In the genomic region with DNA sequence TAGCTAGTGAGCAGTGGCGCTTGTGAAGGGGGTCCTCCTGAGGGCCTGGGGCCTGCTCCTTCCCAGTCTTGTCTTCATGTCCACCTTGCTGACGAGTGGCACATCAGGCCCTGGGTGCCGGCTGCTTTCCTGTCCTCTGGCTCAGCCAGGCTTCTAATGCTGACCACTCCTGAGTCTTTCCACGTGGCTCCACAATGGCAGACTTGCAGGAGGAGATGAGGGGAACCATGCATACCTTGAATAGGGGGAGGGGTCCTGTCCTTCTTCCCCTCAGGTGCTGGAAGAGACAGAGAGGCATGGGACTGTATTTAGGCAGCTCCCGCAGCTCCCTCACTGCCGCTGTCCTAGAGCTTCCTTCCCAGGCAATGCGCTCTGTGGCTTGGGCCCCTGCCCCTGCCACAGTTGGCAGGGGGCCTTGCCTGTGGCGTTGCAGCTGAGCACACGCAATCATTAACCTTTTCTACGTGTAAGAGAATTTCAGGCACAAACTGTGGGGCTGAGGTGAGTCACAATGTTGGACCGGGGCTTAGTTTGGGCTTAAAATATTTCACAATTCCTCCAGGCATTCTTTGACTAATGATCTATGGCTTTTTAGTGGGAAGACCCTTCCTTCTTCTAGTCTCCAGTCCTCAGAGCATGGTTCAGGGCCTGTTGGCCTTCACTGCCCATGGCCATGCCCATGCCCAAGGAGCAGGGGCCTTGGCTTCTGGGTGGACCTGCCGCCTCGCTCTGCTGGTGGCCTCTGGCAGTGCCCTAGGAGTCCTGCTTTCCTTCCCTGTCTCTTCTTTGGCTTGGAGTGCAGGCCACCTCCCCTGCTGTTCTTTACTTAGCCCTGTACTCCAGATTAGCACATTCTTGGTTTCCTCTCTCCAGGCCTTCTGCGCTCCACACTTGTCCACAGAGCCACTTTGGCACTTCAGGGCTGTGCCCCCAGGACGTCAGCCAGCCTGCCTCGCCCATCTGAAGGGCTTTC, we compare ENCODE assay signal across 9 cellular contexts. TPM values are rescaled to one million over a fixed set of nuclear protein-coding genes. Genes with fewer than 3 reads are reported as not detected.
A peak's percentile ranks its signal among the peaks of the same experiment; 100 is the strongest.
DNase-seq lines count a peak whose midpoint lies in the region; ATAC-seq and TF ChIP-seq lines count a peak whose summit lies in the region.
"Had no signal": no experiment of that assay in that cellular context is flagged by ENCODE, and none has a peak within 500 bp of the region (broad histone marks: within the 10 kb centered on the region; RNA-seq: fewer than 3 reads in every experiment).

No MANE protein-coding gene starts in this region.

- H3K27me3 Mint-ChIP-seq in activated T-helper 1 cell treated with anti-CD3 and anti-CD28 coated beads, Interleukin-12 subunit alpha, Interleukin-12 subunit beta, Interleukin-2, Interleukin-4 antibody, amounts not matched to agents 30 ng/mL and 10 ng/mL and 1 ng/mL, durations not matched to agents 14 hours and 24 hours and 36 hours (ENCODE audit: insufficient read depth), result no peaks in the 10 kb centered on the region

- H3K9me3 ChIP-seq in right cardiac atrium (ENCODE audit: control insufficient read depth, low read length) (no peaks in the 10 kb centered on the region), skeletal muscle tissue (ENCODE audit: control insufficient read depth in 3 of 3, low read length in 3 of 3) (no peaks in the 10 kb centered on the region), prostate gland (no peaks in the 10 kb centered on the region)

- TF ChIP-seq CTCF in prostate gland (IDR thresholded peaks at IDR 0.05), result no peak

- peaks cover 69% of the 10 kb centered on the region for H3K4me1 Mint-ChIP-seq in activated T-helper 1 cell treated with anti-CD3 and anti-CD28 coated beads, Interleukin-12 subunit alpha, Interleukin-12 subunit beta, Interleukin-2, Interleukin-4 antibody, amounts not matched to agents 30 ng/mL and 10 ng/mL and 1 ng/mL, durations not matched to agents 14 hours and 24 hours and 36 hours (ENCODE audit: low read depth)

- WGBS in right cardiac atrium, result 44% methylated on average over 16 of the region's 16 CpGs
- WGBS in prostate gland, result 68% methylated on average over 16 of the region's 16 CpGs

- TF ChIP-seq POLR2A in prostate gland (IDR thresholded peaks at IDR 0.05), result no peak

- peak; percentile 75 for DNase-seq in H7
- no peak for DNase-seq in activated T-helper 1 cell treated with anti-CD3 and anti-CD28 coated beads, Interleukin-12 subunit alpha, Interleukin-12 subunit beta, Interleukin-2, Interleukin-4 antibody, amounts not matched to agents 30 ng/mL and 10 ng/mL and 1 ng/mL, durations not matched to agents 14 hours and 24 hours and 36 hours (ENCODE audit: low spot score)
- DNase-seq in right cardiac atrium, result peak; percentile 65 to 74 (median 71)
- DNase-seq in GM19238 (ENCODE audit: insufficient read length, low spot score), result no peak
- no peak for DNase-seq in prostate gland (ENCODE audit: low spot score)

- ATAC-seq in right cardiac atrium (peak; percentile 76 to 78), GM21619 (IDR thresholded peaks at IDR 0.05; ENCODE audit: unreplicated experiment) (no peak), GM19455 (IDR thresholded peaks at IDR 0.05; ENCODE audit: unreplicated experiment) (no peak)

- intact Hi-C loops in activated T-helper 1 cell treated with anti-CD3 and anti-CD28 coated beads, Interleukin-12 subunit alpha, Interleukin-12 subunit beta, Interleukin-2, Interleukin-4 antibody, amounts not matched to agents 30 ng/mL and 10 ng/mL and 1 ng/mL, durations not matched to agents 14 hours and 24 hours and 36 hours (cut with micrococcal nuclease), result loop anchor here (2.0 kb wide), 1 partner anchor 61 kb away; no protein-coding TSS in a partner anchor
- intact Hi-C loops in right cardiac atrium (cut with DNase I), result loop anchor here (5.0 to 10.0 kb wide), 3 partner anchors 36 to 191 kb away; no protein-coding TSS in a partner anchor
- intact Hi-C loops in prostate gland (cut with DNase I), result loop anchor here (5.0 kb wide), 1 partner anchor 36 kb away; no protein-coding TSS in a partner anchor

- H3K9me3 Mint-ChIP-seq in activated T-helper 1 cell treated with anti-CD3 and anti-CD28 coated beads, Interleukin-12 subunit alpha, Interleukin-12 subunit beta, Interleukin-2, Interleukin-4 antibody, amounts not matched to agents 30 ng/mL and 10 ng/mL and 1 ng/mL, durations not matched to agents 14 hours and 24 hours and 36 hours, result no peaks in the 10 kb centered on the region

- H3K27ac ChIP-seq in right cardiac atrium (ENCODE audit: low read length) (peak overlapping the region; percentile 96), skeletal muscle tissue (ENCODE audit: low read depth, low read length) (peak overlapping the region; percentile 87), prostate gland (no peak overlapping the region)

- H3K4me3 ChIP-seq in H7 (ENCODE audit: insufficient read depth, low read depth, low read length) (no peak overlapping the region), right cardiac atrium (ENCODE audit: low read length) (no peak overlapping the region), skeletal muscle tissue (ENCODE audit: low read length in 3 of 3) (peak overlapping the region; percentile 19 to 67 (median 51)), prostate gland (no peak overlapping the region)

- H3K27me3 ChIP-seq in H7 (ENCODE audit: control insufficient read depth, insufficient read depth, low read length) (no peaks in the 10 kb centered on the region), right cardiac atrium (ENCODE audit: control insufficient read depth, insufficient read depth) (no peaks in the 10 kb centered on the region), skeletal muscle tissue (ENCODE audit: control insufficient read depth in 3 of 3, insufficient read depth in 3 of 3, low read length in 3 of 3) (no peaks in the 10 kb centered on the region), prostate gland (replicated peaks; ENCODE audit: insufficient read depth) (no peaks in the 10 kb centered on the region)

- H3K4me1 ChIP-seq in right cardiac atrium (ENCODE audit: control insufficient read depth, insufficient read depth, low read length) (peaks cover 36% of the 10 kb centered on the region), skeletal muscle tissue (ENCODE audit: control insufficient read depth in 3 of 3, insufficient read depth in 3 of 3, low read length in 3 of 3) (peaks cover 52 to 77% (median 66%) of the 10 kb centered on the region in 3 donors), prostate gland (replicated peaks) (no peaks in the 10 kb centered on the region)

- peak overlapping the region; percentile 65 to 85 (median 73) for H3K9ac ChIP-seq in skeletal muscle tissue (ENCODE audit: low read depth in 1 of 3, low read length in 3 of 3)

- peak overlapping the region; percentile 2 for H3K27ac Mint-ChIP-seq in activated T-helper 1 cell treated with anti-CD3 and anti-CD28 coated beads, Interleukin-12 subunit alpha, Interleukin-12 subunit beta, Interleukin-2, Interleukin-4 antibody, amounts not matched to agents 30 ng/mL and 10 ng/mL and 1 ng/mL, durations not matched to agents 14 hours and 24 hours and 36 hours

- H3K36me3 Mint-ChIP-seq in activated T-helper 1 cell treated with anti-CD3 and anti-CD28 coated beads, Interleukin-12 subunit alpha, Interleukin-12 subunit beta, Interleukin-2, Interleukin-4 antibody, amounts not matched to agents 30 ng/mL and 10 ng/mL and 1 ng/mL, durations not matched to agents 14 hours and 24 hours and 36 hours (ENCODE audit: low read depth), result peaks cover 7% of the 10 kb centered on the region

- H3K36me3 ChIP-seq in H7 (replicated peaks; ENCODE audit: control insufficient read depth, insufficient read depth, low read length), result no peaks in the 10 kb centered on the region; the same call in 1 of the 2 replicates
- no peaks in the 10 kb centered on the region for H3K36me3 ChIP-seq in skeletal muscle tissue (ENCODE audit: control insufficient read depth in 3 of 3, insufficient read depth in 3 of 3, low read length in 3 of 3)
- H3K36me3 ChIP-seq in prostate gland, result no peaks in the 10 kb centered on the region

- H3K4me3 Mint-ChIP-seq in activated T-helper 1 cell treated with anti-CD3 and anti-CD28 coated beads, Interleukin-12 subunit alpha, Interleukin-12 subunit beta, Interleukin-2, Interleukin-4 antibody, amounts not matched to agents 30 ng/mL and 10 ng/mL and 1 ng/mL, durations not matched to agents 14 hours and 24 hours and 36 hours, result no peak overlapping the region

RNA-seq across cellular contexts. Expression of gene MAPKAPK2, which starts 39.1 kb away (rescaled TPM):
- total RNA-seq in H7 (2014; rRNA removed; shearing (Covaris generic)), result 67.7 and 77.8 TPM in 2 replicates
- total RNA-seq in activated T-helper 1 cell treated with anti-CD3 and anti-CD28 coated beads, Interleukin-12 subunit alpha, Interleukin-12 subunit beta, Interleukin-2, Interleukin-4 antibody, amounts not matched to agents 30 ng/mL and 10 ng/mL and 1 ng/mL, durations not matched to agents 14 hours and 24 hours and 36 hours, result 117 and 120 TPM in 2 replicates
- total RNA-seq in right cardiac atrium (100 to 1,000 TPM; 192 to 221 (median 216) TPM), skeletal muscle tissue (26.6 TPM), prostate gland (10 to 100 TPM; 27.1 to 67.0 TPM)
- 129 TPM for polyA plus RNA-seq in right cardiac atrium

RNA-seq across cellular contexts. Expression of gene IL19, which starts 46.8 kb away (rescaled TPM):
- not detected in 2 replicates for total RNA-seq in H7 (2014; rRNA removed; shearing (Covaris generic))
- not detected in 2 replicates for total RNA-seq in activated T-helper 1 cell treated with anti-CD3 and anti-CD28 coated beads, Interleukin-12 subunit alpha, Interleukin-12 subunit beta, Interleukin-2, Interleukin-4 antibody, amounts not matched to agents 30 ng/mL and 10 ng/mL and 1 ng/mL, durations not matched to agents 14 hours and 24 hours and 36 hours
- total RNA-seq in right cardiac atrium, result not detected
- polyA plus RNA-seq in right cardiac atrium, result not detected
- total RNA-seq in skeletal muscle tissue, result not detected
- not detected for total RNA-seq in prostate gland
- total RNA-seq: LHCN-M2 had no signal

RNA-seq across cellular contexts. Expression of gene IL10, which starts 48.5 kb away (rescaled TPM):
- not detected in 2 replicates for total RNA-seq in H7 (2014; rRNA removed; shearing (Covaris generic))
- 4.4 and 5.0 TPM in 2 replicates for total RNA-seq in activated T-helper 1 cell treated with anti-CD3 and anti-CD28 coated beads, Interleukin-12 subunit alpha, Interleukin-12 subunit beta, Interleukin-2, Interleukin-4 antibody, amounts not matched to agents 30 ng/mL and 10 ng/mL and 1 ng/mL, durations not matched to agents 14 hours and 24 hours and 36 hours
- total RNA-seq in right cardiac atrium (1 to 10 TPM in 3 of 4 donors, under 1 TPM in 1; 0.59 to 5.9 (median 1.3) TPM), skeletal muscle tissue (1.6 TPM), prostate gland (not detected)
- 0.75 TPM for polyA plus RNA-seq in right cardiac atrium
- total RNA-seq: LHCN-M2 had no signal

Comparison
In these comparisons a context has a peak if more than half of its experiments do, and no peak if none do; other contexts are left out.
1. DNase-seq: peak in H7 (single experiment) and right cardiac atrium (3 of 3); none in activated T-helper 1 cell treated with anti-CD3 and anti-CD28 coated beads, Interleukin-12 subunit alpha, Interleukin-12 subunit beta, Interleukin-2, Interleukin-4 antibody, amounts not matched to agents 30 ng/mL and 10 ng/mL and 1 ng/mL, durations not matched to agents 14 hours and 24 hours and 36 hours (single experiment), GM19238 (single experiment) and prostate gland (single experiment).
2. H3K4me3 ChIP-seq: peak in skeletal muscle tissue (3 of 3); none in H7 (single experiment), right cardiac atrium (single experiment) and prostate gland (0 of 2).
3. ATAC-seq: peak in right cardiac atrium (2 of 2); none in GM21619 (single experiment) and GM19455 (single experiment).
4. H3K27ac ChIP-seq: peak in right cardiac atrium (single experiment) and skeletal muscle tissue (single experiment); none in prostate gland (0 of 2).